In the genomic region with DNA sequence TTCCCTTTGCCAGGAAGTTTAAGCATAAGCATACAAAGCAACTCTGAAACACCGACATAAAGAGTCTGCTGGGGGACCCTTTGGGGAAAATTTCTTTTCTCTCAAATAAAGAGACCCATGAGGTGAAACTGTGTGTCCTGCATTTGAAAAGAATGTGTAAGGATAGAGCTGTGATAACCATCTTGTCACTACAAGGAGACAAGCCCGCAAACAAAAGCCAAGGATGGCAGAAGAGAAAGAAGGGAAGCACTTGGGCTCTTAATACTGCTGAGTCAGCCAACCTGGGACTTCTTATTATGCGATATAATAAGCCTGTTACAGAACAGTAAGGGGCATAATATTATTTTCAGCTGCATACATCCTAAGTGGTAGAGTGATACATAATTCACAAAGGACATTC, we compare ENCODE assay signal across 22 cellular contexts.
"Had no signal": no experiment of that assay in that cellular context is flagged by ENCODE, and none has a peak within 500 bp of the region (broad histone marks: within the 10 kb centered on the region; RNA-seq: fewer than 3 reads in every experiment).

No MANE protein-coding gene starts in this region.

- DNase-seq: activated CD4-positive, alpha-beta T cell treated with anti-CD3 and anti-CD28 coated beads, Interleukin-2, amount 10 ng/mL, durations not matched to agents 24 days and 14 days; activated CD4-positive, CD25-positive, alpha-beta regulatory T cell; activated CD8-positive, alpha-beta T cell treated with anti-CD3 and anti-CD28 coated beads, Interleukin-2, amount 10 ng/mL, durations not matched to agents 7 days and 5 days; activated gamma-delta T cell treated with Interleukin-2 at 50 U/mL for 16 hours; amygdala; cortex of kidney; effector memory CD4-positive, alpha-beta T cell; foreskin melanocyte; heart left ventricle; naive B cell; pancreas; retina; stimulated activated CD4-positive, alpha-beta T cell treated with anti-CD3 and anti-CD28 coated beads, Interleukin-15, amount 100 ng/mL, for 24 hours; stimulated activated CD4-positive, alpha-beta T cell treated with anti-CD3 and anti-CD28 coated beads, Interleukin-4, amount 100 ng/mL, for 1 hour; stimulated activated naive CD4-positive, alpha-beta T cell; substantia nigra; T-helper 2 cell; transverse colon had no signal

- H3K4me3 Mint-ChIP-seq: activated CD4-positive, alpha-beta T cell treated with anti-CD3 and anti-CD28 coated beads, Interleukin-2, amount 10 ng/mL, durations not matched to agents 24 days and 14 days; activated CD8-positive, alpha-beta T cell treated with anti-CD3 and anti-CD28 coated beads, Interleukin-2, amount 10 ng/mL, durations not matched to agents 7 days and 5 days; activated naive CD8-positive, alpha-beta T cell; brain; naive B cell had no signal

- H3K9me3 Mint-ChIP-seq: activated CD4-positive, alpha-beta T cell treated with anti-CD3 and anti-CD28 coated beads, Interleukin-2, amount 10 ng/mL, durations not matched to agents 24 days and 14 days; naive B cell had no signal

- H3K36me3 ChIP-seq: pancreas, transverse colon had no signal

- H3K27me3 ChIP-seq: heart left ventricle, pancreas, transverse colon had no signal

- H3K4me3 ChIP-seq: heart left ventricle, pancreas, skin epidermis, transverse colon had no signal

- ATAC-seq: activated CD8-positive, alpha-beta T cell treated with anti-CD3 and anti-CD28 coated beads, Interleukin-2, amount 10 ng/mL, durations not matched to agents 7 days and 5 days; heart left ventricle; pancreas had no signal

- H3K27ac ChIP-seq: epithelial cell of prostate, pancreas had no signal

- H3K27me3 Mint-ChIP-seq: activated CD4-positive, alpha-beta T cell treated with anti-CD3 and anti-CD28 coated beads, Interleukin-2, amount 10 ng/mL, durations not matched to agents 24 days and 14 days; activated naive CD8-positive, alpha-beta T cell; brain; naive B cell had no signal

- H3K27ac Mint-ChIP-seq: activated CD4-positive, alpha-beta T cell treated with anti-CD3 and anti-CD28 coated beads, Interleukin-2, amount 10 ng/mL, durations not matched to agents 24 days and 14 days; activated CD8-positive, alpha-beta T cell treated with anti-CD3 and anti-CD28 coated beads, Interleukin-2, amount 10 ng/mL, durations not matched to agents 7 days and 5 days; activated naive CD8-positive, alpha-beta T cell had no signal

- H3K9me3 ChIP-seq: heart left ventricle, pancreas, transverse colon had no signal
